In genomic region chr10:100996678-100997363, GRCh38 we compare ENCODE assay signal across 8 cellular contexts. TPM values are rescaled to one million over a fixed set of nuclear protein-coding genes. Genes with fewer than 3 reads are reported as not detected.
DNase-seq lines count a peak whose midpoint lies in the region; ATAC-seq and TF ChIP-seq lines count a peak whose summit lies in the region.

No MANE protein-coding gene starts in this region.

- no peaks in the 10 kb centered on the region for H3K9me3 ChIP-seq in prostate gland

- WGBS in prostate gland: 3% methylated on average over 26 of the region's 46 CpGs

- intact Hi-C loops in prostate gland (cut with DNase I): loop anchor here (1.0 to 10.0 kb wide), 2 partner anchors 15 to 698 kb away; partner anchors contain the start of gene FBXW4

- H3K27me3 ChIP-seq in ACC112 (ENCODE audit: insufficient read depth, low read length) (no peaks in the 10 kb centered on the region), prostate gland (replicated peaks; ENCODE audit: insufficient read depth) (no peaks in the 10 kb centered on the region)

- peak in 2 of 4 experiments; percentile 18 to 19 for TF ChIP-seq CTCF in prostate gland (IDR thresholded peaks at IDR 0.05)

- DNase-seq in NCI-H345 treated with DMSO at 0.1 percent for 48 hours (lab: John Stamatoyannopoulos, UW; ENCODE audit: unreplicated experiment) (peak; percentile 24), glomerular visceral epithelial cell (ENCODE audit: extremely low spot score) (peak; percentile 44), prostate gland (ENCODE audit: low spot score) (no peak), SW 1271 (lab: John Stamatoyannopoulos, UW) (no peak)
- peak; percentile 79 for DNase-seq in activated effector memory CD4-positive, alpha-beta T cell treated with anti-CD3 and anti-CD28 coated beads, Interleukin-2, amount 50 U/mL, for 16 hours

- H3K36me3 ChIP-seq in ACC112 (ENCODE audit: insufficient read depth, low read length): no peaks in the 10 kb centered on the region
- H3K36me3 ChIP-seq in prostate gland: no peaks in the 10 kb centered on the region

- H2AFZ ChIP-seq in ACC112 (ENCODE audit: low read length, unreplicated experiment): peak overlapping the region; percentile 23

- no peak overlapping the region for H3K27ac ChIP-seq in ACC112 (ENCODE audit: low read depth, low read length)
- H3K27ac ChIP-seq in prostate gland: peak overlapping the region; percentile 99 to 100

- H3K4me1 ChIP-seq in ACC112 (ENCODE audit: control insufficient read depth, insufficient read depth, low read length, unreplicated experiment) (peaks cover 21% of the 10 kb centered on the region), prostate gland (replicated peaks) (peaks cover 17% of the 10 kb centered on the region)

- peak overlapping the region; percentile 88 for H3K4me3 ChIP-seq in ACC112 (ENCODE audit: low read depth, low read length)
- peak overlapping the region; percentile 64 to 91 for H3K4me3 ChIP-seq in prostate gland

- ATAC-seq in GM18511 (IDR thresholded peaks at IDR 0.05; ENCODE audit: unreplicated experiment) (peak; percentile 31), GM18861 (IDR thresholded peaks at IDR 0.05; ENCODE audit: unreplicated experiment) (no peak)

- TF ChIP-seq POLR2A in prostate gland (IDR thresholded peaks at IDR 0.05): no peak

- peaks cover 21% of the 10 kb centered on the region for H3K79me2 ChIP-seq in ACC112 (ENCODE audit: control insufficient read depth, insufficient read depth, low read length, unreplicated experiment)

RNA-seq across cellular contexts. Expression of gene LZTS2, which starts 2.8 kb away (rescaled TPM):
- total RNA-seq in prostate gland: 100 to 1,000 TPM; 108 to 189 TPM

RNA-seq across cellular contexts. Expression of gene TWNK, which starts 9.5 kb away (rescaled TPM):
- 10 to 100 TPM in 1 of 2 donors, 1 to 10 TPM in 1; 9.7 to 17.3 TPM for total RNA-seq in prostate gland

RNA-seq across cellular contexts. Expression of gene MRPL43, which starts 9.5 kb away (rescaled TPM):
- total RNA-seq in prostate gland: 100 to 1,000 TPM in 1 of 2 donors, 10 to 100 TPM in 1; 98.3 to 119 TPM

RNA-seq across cellular contexts. Expression of gene SEMA4G, which starts 27.5 kb away (rescaled TPM):
- 10 to 100 TPM; 24.2 to 31.0 TPM for total RNA-seq in prostate gland

RNA-seq across cellular contexts. Expression of gene PDZD7, which starts 34.1 kb away (rescaled TPM):
- total RNA-seq in prostate gland: 1 to 10 TPM in 1 of 2 donors, under 1 TPM in 1; 0.82 to 1.5 TPM

Comparison
In these comparisons a context has a peak if more than half of its experiments do, and no peak if none do; other contexts are left out.
1. DNase-seq: peak in NCI-H345 treated with DMSO at 0.1 percent for 48 hours (single experiment), activated effector memory CD4-positive, alpha-beta T cell treated with anti-CD3 and anti-CD28 coated beads, Interleukin-2, amount 50 U/mL, for 16 hours (single experiment) and glomerular visceral epithelial cell (single experiment); none in prostate gland (single experiment) and SW 1271 (0 of 2).